8 cellular contexts compared by ENCODE assay signal in the genomic region with DNA sequence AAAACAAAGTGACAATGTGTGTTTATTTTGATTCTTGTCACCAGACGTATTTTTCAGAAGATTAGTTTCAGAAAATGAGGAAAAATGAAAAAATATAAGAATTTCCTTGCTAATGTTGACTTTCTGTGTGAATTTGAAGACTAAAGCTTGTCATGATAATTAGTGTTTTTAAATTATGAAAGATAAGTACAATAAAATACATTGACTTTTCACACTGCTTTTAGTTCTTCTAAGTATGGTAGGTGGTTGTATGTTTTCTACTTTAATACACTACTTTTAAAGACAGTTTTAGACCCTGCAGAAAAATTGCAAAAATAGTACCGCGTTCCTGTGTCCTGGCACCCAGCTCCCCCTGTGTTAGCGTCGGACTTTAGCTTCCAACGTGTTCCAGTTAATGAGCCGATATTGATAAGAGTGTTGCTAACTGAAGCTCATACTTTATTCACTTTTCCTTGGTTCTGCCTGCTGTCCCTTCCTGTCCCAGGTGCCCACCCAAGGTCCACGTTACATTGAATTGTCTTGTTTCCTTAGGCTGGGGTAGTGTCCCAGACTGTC. TPM values are rescaled to one million over a fixed set of nuclear protein-coding genes. Genes with fewer than 3 reads are reported as not detected.
DNase-seq lines count a peak whose midpoint lies in the region; ATAC-seq and TF ChIP-seq lines count a peak whose summit lies in the region.

No MANE protein-coding gene starts in this region.

- H3K27ac Mint-ChIP-seq in natural killer cell = peak overlapping the region; percentile 93 to 98

- H3K36me3 Mint-ChIP-seq in natural killer cell = peaks cover under 1% of the 10 kb centered on the region

- H3K36me3 ChIP-seq in KOPT-K1 (ENCODE audit: insufficient read depth, low read length) = peaks cover 30% of the 10 kb centered on the region

- peak overlapping the region; percentile 74 for H3K27ac ChIP-seq in KOPT-K1 (ENCODE audit: low read depth, low read length, poor library complexity, severe bottlenecking)
- H3K27ac ChIP-seq in coronary artery = peak overlapping the region in 1 of 2 donors; percentile 85

- peak overlapping the region; percentile 80 for H3K4me3 ChIP-seq in coronary artery

- no peaks in the 10 kb centered on the region for H3K9me3 Mint-ChIP-seq in natural killer cell

- H3K27me3 Mint-ChIP-seq in natural killer cell (ENCODE audit: low read depth in 2 of 2) = no peaks in the 10 kb centered on the region

- ATAC-seq in natural killer cell = no peak
- ATAC-seq in HG03354 (IDR thresholded peaks at IDR 0.05; ENCODE audit: poor library complexity, severe bottlenecking, unreplicated experiment) = no peak
- ATAC-seq in HG03571 (IDR thresholded peaks at IDR 0.05; ENCODE audit: unreplicated experiment) = no peak
- ATAC-seq in GM19324 (IDR thresholded peaks at IDR 0.05; ENCODE audit: low FRiP score, unreplicated experiment) = no peak

- DNase-seq in CD1c-positive myeloid dendritic cell (ENCODE audit: extremely low spot score) (peak; percentile 3), coronary artery (ENCODE audit: low spot score) (no peak), natural killer cell (no peak)
- DNase-seq in stimulated activated CD4-positive, alpha-beta T cell treated with anti-CD3 and anti-CD28 coated beads, Interleukin-15, amount 100 ng/mL, for 24 hours = no peak

- TF ChIP-seq CTCF in coronary artery (IDR thresholded peaks at IDR 0.05) (no peak), natural killer cell (IDR thresholded peaks at IDR 0.05) (no peak)

- peak overlapping the region; percentile 95 for H3K4me3 Mint-ChIP-seq in natural killer cell

- no peaks in the 10 kb centered on the region for H3K9me3 ChIP-seq in KOPT-K1 (ENCODE audit: insufficient read depth, low read length, poor library complexity, severe bottlenecking)

- peaks cover 30% of the 10 kb centered on the region in 2 donors for H3K4me1 Mint-ChIP-seq in natural killer cell

- intact Hi-C loops in natural killer cell (cut with micrococcal nuclease) = loop anchor here (1.0 to 5.0 kb wide), 3 partner anchors 72 to 356 kb away; a partner anchor contains a TSS

RNA-seq across cellular contexts. Expression of a gene that starts 0.7 kb away (rescaled TPM):
- 10 to 100 TPM; 11.9 to 17.7 (median 12.4) TPM for total RNA-seq in natural killer cell

RNA-seq across cellular contexts. Expression of a gene that starts 46.6 kb away (rescaled TPM):
- 10 to 100 TPM; 63.2 to 69.1 (median 66.4) TPM for total RNA-seq in natural killer cell
